Comparison of ENCODE assay signal across 21 cellular contexts in genomic region chr2:117085256-117085655, GRCh38.
"Had no signal": no experiment of that assay in that cellular context is flagged by ENCODE, and none has a peak within 500 bp of the region (broad histone marks: within the 10 kb centered on the region; RNA-seq: fewer than 3 reads in every experiment).

No MANE protein-coding gene starts in this region.

- H3K36me3 ChIP-seq: SJSA1 had no signal

- H3K27me3 Mint-ChIP-seq: IgD-negative memory B cell had no signal

- H3K9ac ChIP-seq: KMS-11 had no signal

- DNase-seq: Kasumi-1, MM.1S, NCI-H1092 treated with DMSO at 0.1 percent for 48 hours, NCI-H1436, NCI-H187, NCI-H2029, NCI-H2081 treated with DMSO at 0.1 percent for 48 hours, NCI-H2171, NCI-H226, NCI-H524, NCI-H69, NCI-H774, Right ventricle myocardium superior, RPMI8226, SIG-M5 had no signal

- H3K4me1 Mint-ChIP-seq: IgD-negative memory B cell had no signal

- H3K4me3 Mint-ChIP-seq: IgD-negative memory B cell had no signal

- H3K36me3 Mint-ChIP-seq: IgD-negative memory B cell had no signal

- H3K27me3 ChIP-seq: SJSA1 had no signal

- H3K9me3 ChIP-seq: SJSA1 had no signal

- H3K4me3 ChIP-seq: K562, SJSA1, SK-N-MC had no signal

- H3K27ac Mint-ChIP-seq: IgD-negative memory B cell had no signal

- H3K4me1 ChIP-seq: SJSA1 had no signal

- H3K27ac ChIP-seq: HL-60, KMS-11, SJSA1, SK-N-MC had no signal
